21 cellular contexts compared by ENCODE assay signal in the genomic region with DNA sequence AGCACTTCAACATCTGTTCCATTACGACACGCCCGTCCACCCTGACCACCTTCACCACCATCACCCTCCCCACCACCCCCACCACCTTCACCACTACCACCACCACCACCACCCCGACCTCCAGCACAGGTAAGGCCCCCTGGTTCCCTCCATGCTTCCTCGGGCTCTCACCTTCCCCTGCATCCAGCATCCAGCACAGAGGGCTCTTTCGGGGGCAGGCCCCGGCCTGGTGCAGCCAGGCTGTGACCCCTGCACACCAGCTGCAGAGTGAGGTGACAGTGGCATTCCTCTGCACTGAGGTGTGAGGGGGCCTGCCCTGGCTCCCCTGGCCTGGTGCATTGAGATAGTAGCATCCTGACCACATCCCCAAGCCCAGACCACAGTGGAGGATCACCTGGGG. TPM values are rescaled to one million over a fixed set of nuclear protein-coding genes. Genes with fewer than 3 reads are reported as not detected.
DNase-seq lines count a peak whose midpoint lies in the region; ATAC-seq and TF ChIP-seq lines count a peak whose summit lies in the region.
"Had no signal": no experiment of that assay in that cellular context is flagged by ENCODE, and none has a peak within 500 bp of the region (broad histone marks: within the 10 kb centered on the region; RNA-seq: fewer than 3 reads in every experiment).

No MANE protein-coding gene starts in this region.

- TF ChIP-seq CTCF in right atrium auricular region (IDR thresholded peaks at IDR 0.05) (no peak), MM.1S (IDR thresholded peaks at IDR 0.05; ENCODE audit: low read length) (no peak), neural progenitor cell (IDR thresholded peaks at IDR 0.05) (no peak)

- H3F3A ChIP-seq in MM.1S (ENCODE audit: insufficient read depth, low read length) (no peaks in the 10 kb centered on the region), neural progenitor cell (ENCODE audit: low read depth) (peaks cover 10% of the 10 kb centered on the region)

- H3K27ac ChIP-seq in right atrium auricular region (no peak overlapping the region), MM.1S (ENCODE audit: low read length) (no peak overlapping the region), neural progenitor cell (no peak overlapping the region)
- H3K27ac ChIP-seq: 22Rv1, BLaER1, C4-2B, GM23248 had no signal

- H3K27me3 Mint-ChIP-seq in neural progenitor cell (ENCODE audit: insufficient read depth, low read depth) = peaks cover 14% of the 10 kb centered on the region
- H3K27me3 Mint-ChIP-seq: B cell; CD4-positive, CD25-positive, alpha-beta regulatory T cell had no signal

- H3K9me2 ChIP-seq in MM.1S (replicated peaks; ENCODE audit: insufficient read depth, low read length) = no peaks in the 10 kb centered on the region

- H3K4me3 ChIP-seq in right atrium auricular region = no peak overlapping the region
- H3K4me3 ChIP-seq in MM.1S (ENCODE audit: low read length) = no peak overlapping the region
- no peak overlapping the region for H3K4me3 ChIP-seq in neural progenitor cell
- H3K4me3 ChIP-seq: BLaER1, GM23248 had no signal

- peaks cover 9% of the 10 kb centered on the region for H3K4me1 Mint-ChIP-seq in neural progenitor cell
- H3K4me1 Mint-ChIP-seq: B cell; CD4-positive, CD25-positive, alpha-beta regulatory T cell had no signal

- H3K9me3 ChIP-seq in right atrium auricular region (no peaks in the 10 kb centered on the region), MM.1S (replicated peaks; ENCODE audit: insufficient read depth, low read length) (no peaks in the 10 kb centered on the region), neural progenitor cell (ENCODE audit: low read depth) (no peaks in the 10 kb centered on the region)

- intact Hi-C loops in Right ventricle myocardium inferior (cut with DNase I) = no loop called here

- H3K27me3 ChIP-seq in right atrium auricular region = no peaks in the 10 kb centered on the region
- peaks cover 15% of the 10 kb centered on the region for H3K27me3 ChIP-seq in MM.1S (replicated peaks; ENCODE audit: insufficient read depth, low read length)
- no peaks in the 10 kb centered on the region for H3K27me3 ChIP-seq in neural progenitor cell
- H3K27me3 ChIP-seq: BLaER1 had no signal

- H3K4me3 Mint-ChIP-seq in neural progenitor cell = no peak overlapping the region
- H3K4me3 Mint-ChIP-seq: B cell; CD4-positive, CD25-positive, alpha-beta regulatory T cell; CD8-positive, alpha-beta T cell had no signal

- H3K79me2 ChIP-seq in MM.1S (ENCODE audit: low read length) (no peaks in the 10 kb centered on the region), neural progenitor cell (ENCODE audit: low read depth) (no peaks in the 10 kb centered on the region)

- no peaks in the 10 kb centered on the region for H3K36me3 Mint-ChIP-seq in neural progenitor cell
- H3K36me3 Mint-ChIP-seq: CD4-positive, CD25-positive, alpha-beta regulatory T cell; CD8-positive, alpha-beta T cell had no signal

- H3K9me3 Mint-ChIP-seq in neural progenitor cell = peaks cover 9% of the 10 kb centered on the region
- H3K9me3 Mint-ChIP-seq: CD4-positive, CD25-positive, alpha-beta regulatory T cell; CD8-positive, alpha-beta T cell had no signal

- H3K4me2 ChIP-seq in MM.1S (ENCODE audit: low read depth, low read length) = no peak overlapping the region
- no peak overlapping the region for H3K4me2 ChIP-seq in neural progenitor cell
- H3K4me2 ChIP-seq: BLaER1 had no signal

- H2AFZ ChIP-seq in MM.1S (ENCODE audit: low read length) = no peak overlapping the region
- no peak overlapping the region for H2AFZ ChIP-seq in neural progenitor cell (replicated peaks)
- H2AFZ ChIP-seq: GM23248 had no signal

- peak overlapping the region; percentile 9 for H3K27ac Mint-ChIP-seq in neural progenitor cell
- H3K27ac Mint-ChIP-seq: B cell; CD4-positive, CD25-positive, alpha-beta regulatory T cell; CD8-positive, alpha-beta T cell had no signal

- H3K36me3 ChIP-seq in right atrium auricular region (no peaks in the 10 kb centered on the region), MM.1S (replicated peaks; ENCODE audit: insufficient read depth, low read length) (no peaks in the 10 kb centered on the region), neural progenitor cell (no peaks in the 10 kb centered on the region)
- H3K36me3 ChIP-seq: BLaER1 had no signal

- DNase-seq in Right ventricle myocardium inferior (ENCODE audit: missing footprints) = peak; percentile 27
- no peak for DNase-seq in right atrium auricular region (ENCODE audit: low spot score)
- DNase-seq in MM.1S = peak; percentile 0
- no peak for DNase-seq in neural progenitor cell (ENCODE audit: low spot score)
- no peak for DNase-seq in stimulated activated CD4-positive, alpha-beta T cell treated with anti-CD3 and anti-CD28 coated beads, Interleukin-2, amount 100 ng/mL, for 48 hours
- no peak for DNase-seq in NCI-H1417 treated with DMSO at 0.1 percent for 48 hours (lab: John Stamatoyannopoulos, UW)
- DNase-seq: Caco-2; CD4-positive, CD25-positive, alpha-beta regulatory T cell; DMS153; DND-41; GM23248; H7; HCEC 1CT had no signal

- H3K4me1 ChIP-seq in right atrium auricular region (no peaks in the 10 kb centered on the region), MM.1S (ENCODE audit: low read length) (no peaks in the 10 kb centered on the region), neural progenitor cell (no peaks in the 10 kb centered on the region)
- H3K4me1 ChIP-seq: BLaER1, Caco-2 had no signal

- no peaks in the 10 kb centered on the region for H4K20me1 ChIP-seq in MM.1S (ENCODE audit: insufficient read depth, low read length)
- no peaks in the 10 kb centered on the region for H4K20me1 ChIP-seq in neural progenitor cell (ENCODE audit: low read depth)
- H4K20me1 ChIP-seq: BLaER1 had no signal

- H3K9ac ChIP-seq in MM.1S (ENCODE audit: low read length) = no peak overlapping the region
- H3K9ac ChIP-seq in neural progenitor cell = no peak overlapping the region
- H3K9ac ChIP-seq: BLaER1, GM23248 had no signal

- no peak for ATAC-seq in Right ventricle myocardium inferior
- ATAC-seq in esophagus mucosa = peak; percentile 19
- no peak for ATAC-seq in GM18520 (IDR thresholded peaks at IDR 0.05; ENCODE audit: unreplicated experiment)
- ATAC-seq: CD8-positive, alpha-beta T cell had no signal

RNA-seq across cellular contexts. Expression of gene MUC2, which starts 18.2 kb away (rescaled TPM):
- not detected for total RNA-seq in Right ventricle myocardium inferior
- not detected for total RNA-seq in right atrium auricular region
- total RNA-seq in esophagus mucosa = 0.08 TPM
- not detected in 2 replicates for total RNA-seq in neural progenitor cell (ENCODE audit: low replicate concordance)
- total RNA-seq: B cell; CD4-positive, CD25-positive, alpha-beta regulatory T cell; CD8-positive, alpha-beta T cell; GM23248; H1; H7 had no signal

RNA-seq across cellular contexts. Expression of gene MUC6, which starts 56.4 kb away (rescaled TPM):
- not detected for total RNA-seq in Right ventricle myocardium inferior
- total RNA-seq in right atrium auricular region = not detected
- total RNA-seq in esophagus mucosa = not detected
- total RNA-seq in neural progenitor cell (ENCODE audit: low replicate concordance) = not detected in 2 replicates
- total RNA-seq: B cell; Caco-2; CD4-positive, CD25-positive, alpha-beta regulatory T cell; CD8-positive, alpha-beta T cell; GM23248; H1; H7 had no signal

Comparison
In these comparisons a context has a peak if more than half of its experiments do, and no peak if none do; other contexts are left out.
1. DNase-seq: peak in Right ventricle myocardium inferior (single experiment) and MM.1S (single experiment); none in right atrium auricular region (single experiment), neural progenitor cell (single experiment), stimulated activated CD4-positive, alpha-beta T cell treated with anti-CD3 and anti-CD28 coated beads, Interleukin-2, amount 100 ng/mL, for 48 hours (0 of 2) and NCI-H1417 treated with DMSO at 0.1 percent for 48 hours (single experiment).